In the genomic region with DNA sequence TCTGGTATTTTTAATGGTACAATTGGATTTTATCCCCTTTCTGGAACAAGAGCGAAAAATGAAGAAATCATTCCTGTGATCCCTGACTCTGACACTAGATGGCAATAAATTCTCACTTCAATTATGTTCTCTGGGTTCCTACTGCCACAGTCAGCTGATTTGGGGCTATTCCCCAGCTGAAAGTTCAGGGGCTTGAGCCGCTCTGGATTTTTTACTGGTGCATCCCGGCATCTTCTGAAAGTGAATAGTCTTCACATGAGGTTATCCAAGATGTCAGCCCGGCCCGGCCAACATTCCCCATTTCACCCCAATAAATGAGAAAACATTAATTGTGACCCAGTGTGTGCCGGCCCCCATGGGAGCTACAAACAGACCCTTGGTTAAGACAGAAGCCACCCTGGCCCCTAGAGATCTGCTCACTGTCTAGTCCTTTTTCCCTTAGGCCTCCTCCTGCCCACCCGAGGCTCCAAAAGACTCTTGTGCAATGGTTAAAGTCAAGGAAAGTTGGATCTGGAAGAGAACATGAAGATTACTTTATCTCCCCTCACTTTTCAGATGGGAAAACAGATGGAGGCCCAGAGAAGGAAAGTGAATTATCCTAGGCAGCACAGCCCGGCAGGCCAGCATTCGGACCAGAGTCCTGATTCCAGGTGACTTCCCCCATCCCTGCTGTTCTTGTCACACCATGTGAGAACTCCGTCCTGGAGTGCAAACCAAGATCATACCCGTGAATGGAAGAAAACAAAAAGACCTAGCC, we compare ENCODE assay signal across 8 cellular contexts. TPM values are rescaled to one million over a fixed set of nuclear protein-coding genes. Genes with fewer than 3 reads are reported as not detected.
A peak's percentile ranks its signal among the peaks of the same experiment; 100 is the strongest.
DNase-seq lines count a peak whose midpoint lies in the region; ATAC-seq and TF ChIP-seq lines count a peak whose summit lies in the region.

No MANE protein-coding gene starts in this region.

- no peak overlapping the region for H3K4me3 ChIP-seq in Jurkat, Clone E6-1 (ENCODE audit: low read length)
- H3K4me3 ChIP-seq in cardiac fibroblast (replicated peaks in 1 of 2; ENCODE audit: low read depth in 2 of 2, low read length in 2 of 2) (no peak overlapping the region), thymus (ENCODE audit: low read length) (no peak overlapping the region)

- H3K9me3 ChIP-seq in thymus (ENCODE audit: control insufficient read depth): no peaks in the 10 kb centered on the region

- H3K4me1 ChIP-seq in thymus (ENCODE audit: control insufficient read depth, insufficient read depth, low read length): no peaks in the 10 kb centered on the region

- H3K27me3 ChIP-seq in thymus (ENCODE audit: control insufficient read depth, insufficient read depth): no peaks in the 10 kb centered on the region

- 74% methylated on average over 11 of the region's 11 CpGs for WGBS in thymus

- DNase-seq in activated CD4-positive, alpha-beta T cell treated with anti-CD3 and anti-CD28 coated beads for 48 hours: peak; percentile 22
- no peak for DNase-seq in activated CD4-positive, alpha-beta T cell treated with anti-CD3 and anti-CD28 coated beads, Interleukin-2, amount 50 U/mL, for 4 hours
- peak; percentile 31 for DNase-seq in Jurkat, Clone E6-1 (ENCODE audit: low read depth, low spot score)
- DNase-seq in OCI-M2 (lab: John Stamatoyannopoulos, UW; ENCODE audit: unreplicated experiment) (peak; percentile 29), cardiac fibroblast (ENCODE audit: low read depth in 2 of 2) (peak; percentile 74 to 81), kidney glomerular epithelial cell (lab: John Stamatoyannopoulos, UW) (peak; percentile 70)

- H3K36me3 ChIP-seq in thymus (ENCODE audit: control insufficient read depth, insufficient read depth): no peaks in the 10 kb centered on the region

- peak; percentile 58 for TF ChIP-seq CTCF in cardiac fibroblast (IDR thresholded peaks at IDR 0.05; ENCODE audit: low read depth, low read length)

- H3K27ac ChIP-seq in thymus (ENCODE audit: low read depth): peak overlapping the region; percentile 58

- no peak for ATAC-seq in HG03460 (IDR thresholded peaks at IDR 0.05; ENCODE audit: unreplicated experiment)

RNA-seq across cellular contexts. Expression of a gene that starts 20.8 kb away (rescaled TPM):
- 19.3 TPM for polyA plus RNA-seq in Jurkat, Clone E6-1 (2012; ENCODE audit: insufficient read depth, insufficient read length)
- polyA plus RNA-seq in thymus: 11.1 TPM

Comparison
In these comparisons a context has a peak if more than half of its experiments do, and no peak if none do; other contexts are left out.
1. DNase-seq: peak in activated CD4-positive, alpha-beta T cell treated with anti-CD3 and anti-CD28 coated beads for 48 hours (single experiment), Jurkat, Clone E6-1 (single experiment), OCI-M2 (single experiment), cardiac fibroblast (2 of 2) and kidney glomerular epithelial cell (single experiment); none in activated CD4-positive, alpha-beta T cell treated with anti-CD3 and anti-CD28 coated beads, Interleukin-2, amount 50 U/mL, for 4 hours (0 of 2).